In the genomic region with DNA sequence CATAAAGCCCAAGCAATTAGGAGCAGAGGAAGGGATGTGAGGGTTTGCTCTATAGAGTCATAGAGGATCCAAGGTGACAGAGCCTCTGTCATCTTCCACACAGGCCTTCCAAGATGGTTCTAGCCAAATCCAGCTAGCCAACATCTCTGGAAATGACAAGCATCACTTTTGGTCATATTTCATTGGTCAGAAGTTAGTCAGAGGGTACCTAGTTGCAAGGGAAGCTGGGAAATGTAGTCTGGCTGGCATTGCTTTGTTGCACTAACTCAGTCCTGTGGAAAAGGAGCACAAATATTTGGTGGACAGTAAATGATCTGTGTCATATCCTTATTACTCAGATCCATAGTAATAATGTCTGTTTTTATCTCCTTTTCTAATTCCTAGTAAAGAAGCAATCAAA, we compare ENCODE assay signal across 23 cellular contexts.
"Had no signal": no experiment of that assay in that cellular context is flagged by ENCODE, and none has a peak within 500 bp of the region (broad histone marks: within the 10 kb centered on the region; RNA-seq: fewer than 3 reads in every experiment).

No MANE protein-coding gene starts in this region.

- H3K4me1 ChIP-seq: esophagus muscularis mucosa, foreskin keratinocyte, gastroesophageal sphincter, heart left ventricle, left lung, lower lobe of right lung had no signal

- H3K79me2 ChIP-seq: hepatocyte had no signal

- H3K36me3 ChIP-seq: esophagus muscularis mucosa, gastroesophageal sphincter, heart left ventricle, left lung, lower lobe of right lung had no signal

- H3K27ac ChIP-seq: coronary artery, dorsolateral prefrontal cortex, esophagus muscularis mucosa, foreskin keratinocyte, gastroesophageal sphincter, heart left ventricle, hepatocyte, left lung, lower lobe of right lung had no signal

- H3K9me3 ChIP-seq: esophagus muscularis mucosa, heart left ventricle had no signal

- H3K4me3 ChIP-seq: coronary artery, dorsolateral prefrontal cortex, esophagus muscularis mucosa, gastroesophageal sphincter, heart left ventricle, hepatocyte, left lung, lower lobe of right lung, mucosa of descending colon had no signal

- H3K4me2 ChIP-seq: hepatocyte had no signal

- H3K27me3 ChIP-seq: dorsolateral prefrontal cortex, esophagus muscularis mucosa, foreskin keratinocyte, gastroesophageal sphincter, heart left ventricle, hepatocyte, left lung had no signal

- FAIRE-seq: endothelial cell of umbilical vein, frontal cortex, islet of Langerhans, keratinocyte had no signal

- H2AFZ ChIP-seq: hepatocyte had no signal

- DNase-seq: dermis blood vessel endothelial cell; dorsolateral prefrontal cortex; effector CD4-positive, alpha-beta T cell; effector memory CD4-positive, alpha-beta T cell; foreskin keratinocyte; heart left ventricle; hypothalamus; left cardiac atrium; left lung; left ventricle myocardium superior; lower lobe of right lung; mesenchymal stem cell; mucosa of descending colon; naive B cell; naive thymus-derived CD8-positive, alpha-beta T cell had no signal
